ENCODE assay signal across 8 cellular contexts in genomic region chr12:27237790-27238771, GRCh38. TPM values are rescaled to one million over a fixed set of nuclear protein-coding genes. Genes with fewer than 3 reads are reported as not detected.
A peak's percentile ranks its signal among the peaks of the same experiment; 100 is the strongest.
DNase-seq lines count a peak whose midpoint lies in the region; ATAC-seq and TF ChIP-seq lines count a peak whose summit lies in the region.

No MANE protein-coding gene starts in this region.

- peaks cover 22% of the 10 kb centered on the region for H3K4me1 Mint-ChIP-seq in CD8-positive, alpha-beta T cell (ENCODE audit: low read depth)
- H3K4me1 Mint-ChIP-seq in stimulated activated naive CD8-positive, alpha-beta T cell treated with anti-CD3 and anti-CD28 coated beads, Interleukin-15, amount 100 ng/mL, for 72 hours, result peaks cover 36% of the 10 kb centered on the region

- no peak overlapping the region for H3K27ac ChIP-seq in CD8-positive, alpha-beta T cell (ENCODE audit: low read depth, low read length)
- H3K27ac ChIP-seq in brain microvascular endothelial cell, result no peak overlapping the region

- TF ChIP-seq CTCF in CD8-positive, alpha-beta T cell (IDR thresholded peaks at IDR 0.05), result no peak
- TF ChIP-seq CTCF in brain microvascular endothelial cell (IDR thresholded peaks at IDR 0.05; ENCODE audit: low read depth, low read length, missing control alignments), result no peak

- H3K4me1 ChIP-seq in CD8-positive, alpha-beta T cell (ENCODE audit: insufficient read depth, low read length), result peaks cover 17% of the 10 kb centered on the region

- H3K9me3 Mint-ChIP-seq in CD8-positive, alpha-beta T cell, result no peaks in the 10 kb centered on the region
- peaks cover 0 to 1% of the 10 kb centered on the region in 2 donors for H3K9me3 Mint-ChIP-seq in stimulated activated naive CD8-positive, alpha-beta T cell treated with anti-CD3 and anti-CD28 coated beads, Interleukin-15, amount 100 ng/mL, for 72 hours

- CTCF ChIA-PET in CD8-positive, alpha-beta T cell (lab: Charles Lee), result no interaction called here

- H3K9me3 ChIP-seq in CD8-positive, alpha-beta T cell (ENCODE audit: low read length), result no peaks in the 10 kb centered on the region

- no peaks in the 10 kb centered on the region for H3K36me3 ChIP-seq in CD8-positive, alpha-beta T cell (ENCODE audit: insufficient read depth, low read length)
- no peaks in the 10 kb centered on the region for H3K36me3 ChIP-seq in brain microvascular endothelial cell (replicated peaks)

- H3K4me3 Mint-ChIP-seq in CD8-positive, alpha-beta T cell, result peak overlapping the region; percentile 35
- peak overlapping the region; percentile 16 to 36 for H3K4me3 Mint-ChIP-seq in stimulated activated naive CD8-positive, alpha-beta T cell treated with anti-CD3 and anti-CD28 coated beads, Interleukin-15, amount 100 ng/mL, for 72 hours

- no peaks in the 10 kb centered on the region for H3K36me3 Mint-ChIP-seq in CD8-positive, alpha-beta T cell

- no peaks in the 10 kb centered on the region for H3K27me3 ChIP-seq in CD8-positive, alpha-beta T cell (ENCODE audit: insufficient read depth, low read length)
- H3K27me3 ChIP-seq in brain microvascular endothelial cell (replicated peaks), result no peaks in the 10 kb centered on the region

- no peak for DNase-seq in CD8-positive, alpha-beta T cell
- DNase-seq in HT-29 (ENCODE audit: low spot score) (peak; percentile 30), brain microvascular endothelial cell (peak; percentile 18), NCI-H748 treated with DMSO at 0.1 percent for 48 hours (lab: John Stamatoyannopoulos, UW) (no peak), posterior vena cava (ENCODE audit: low spot score) (no peak), COR-L47 (lab: John Stamatoyannopoulos, UW) (no peak)
- DNase-seq in stimulated activated naive CD8-positive, alpha-beta T cell treated with anti-CD3 and anti-CD28 coated beads, Interleukin-15, amount 100 ng/mL, for 72 hours, result no peak

- in situ Hi-C loops in brain microvascular endothelial cell (cut with HindIII; ENCODE audit: low pct_ligation_motif_present, low sequenced_read_pairs), result no loop called here

- intact Hi-C loops in CD8-positive, alpha-beta T cell (cut with DNase I, micrococcal nuclease), result no loop called here
- intact Hi-C loops in posterior vena cava (cut with DNase I), result no loop called here

- H3K27me3 Mint-ChIP-seq in CD8-positive, alpha-beta T cell (ENCODE audit: low read depth), result no peaks in the 10 kb centered on the region
- no peaks in the 10 kb centered on the region for H3K27me3 Mint-ChIP-seq in stimulated activated naive CD8-positive, alpha-beta T cell treated with anti-CD3 and anti-CD28 coated beads, Interleukin-15, amount 100 ng/mL, for 72 hours

- no peak overlapping the region for H3K4me3 ChIP-seq in CD8-positive, alpha-beta T cell (ENCODE audit: low read depth, low read length)
- H3K4me3 ChIP-seq in brain microvascular endothelial cell (ENCODE audit: low read depth, low read length), result no peak overlapping the region

- H3K27ac Mint-ChIP-seq in CD8-positive, alpha-beta T cell, result peak overlapping the region; percentile 89
- peak overlapping the region; percentile 37 to 84 for H3K27ac Mint-ChIP-seq in stimulated activated naive CD8-positive, alpha-beta T cell treated with anti-CD3 and anti-CD28 coated beads, Interleukin-15, amount 100 ng/mL, for 72 hours

- POLR2A ChIA-PET in CD8-positive, alpha-beta T cell (lab: Charles Lee), result interaction anchor here (1.5 kb wide), 1 partner anchor 15 kb away, joined by 5 read pairs; no protein-coding TSS in a partner anchor

- peak; percentile 42 for ATAC-seq in CD8-positive, alpha-beta T cell
- ATAC-seq in GM21381 (IDR thresholded peaks at IDR 0.05; ENCODE audit: unreplicated experiment), result peak; percentile 57
- peak; percentile 61 for ATAC-seq in stimulated activated naive CD8-positive, alpha-beta T cell treated with anti-CD3 and anti-CD28 coated beads, Interleukin-15, amount 100 ng/mL, for 72 hours

RNA-seq across cellular contexts. Expression of gene STK38L, which starts 6.0 kb away (rescaled TPM):
- total RNA-seq in CD8-positive, alpha-beta T cell, result 10 to 100 TPM; 27.0 to 28.6 TPM
- total RNA-seq in HT-29 (2014; rRNA removed; shearing (Covaris generic)), result 19.6 and 33.2 TPM in 2 replicates
- total RNA-seq in posterior vena cava, result 100 to 1,000 TPM in 1 of 2 donors, 10 to 100 TPM in 1; 93.3 to 221 TPM

Comparison
In these comparisons a context has a peak if more than half of its experiments do, and no peak if none do; other contexts are left out.
1. DNase-seq: peak in HT-29 (single experiment) and brain microvascular endothelial cell (single experiment); none in CD8-positive, alpha-beta T cell (0 of 7), stimulated activated naive CD8-positive, alpha-beta T cell treated with anti-CD3 and anti-CD28 coated beads, Interleukin-15, amount 100 ng/mL, for 72 hours (0 of 2), NCI-H748 treated with DMSO at 0.1 percent for 48 hours (single experiment), posterior vena cava (single experiment) and COR-L47 (single experiment).
2. Peak in every context shown above with its lines, with median percentiles within 50 percentile points of each other: ATAC-seq.